9 cellular contexts compared by ENCODE assay signal in the genomic region with DNA sequence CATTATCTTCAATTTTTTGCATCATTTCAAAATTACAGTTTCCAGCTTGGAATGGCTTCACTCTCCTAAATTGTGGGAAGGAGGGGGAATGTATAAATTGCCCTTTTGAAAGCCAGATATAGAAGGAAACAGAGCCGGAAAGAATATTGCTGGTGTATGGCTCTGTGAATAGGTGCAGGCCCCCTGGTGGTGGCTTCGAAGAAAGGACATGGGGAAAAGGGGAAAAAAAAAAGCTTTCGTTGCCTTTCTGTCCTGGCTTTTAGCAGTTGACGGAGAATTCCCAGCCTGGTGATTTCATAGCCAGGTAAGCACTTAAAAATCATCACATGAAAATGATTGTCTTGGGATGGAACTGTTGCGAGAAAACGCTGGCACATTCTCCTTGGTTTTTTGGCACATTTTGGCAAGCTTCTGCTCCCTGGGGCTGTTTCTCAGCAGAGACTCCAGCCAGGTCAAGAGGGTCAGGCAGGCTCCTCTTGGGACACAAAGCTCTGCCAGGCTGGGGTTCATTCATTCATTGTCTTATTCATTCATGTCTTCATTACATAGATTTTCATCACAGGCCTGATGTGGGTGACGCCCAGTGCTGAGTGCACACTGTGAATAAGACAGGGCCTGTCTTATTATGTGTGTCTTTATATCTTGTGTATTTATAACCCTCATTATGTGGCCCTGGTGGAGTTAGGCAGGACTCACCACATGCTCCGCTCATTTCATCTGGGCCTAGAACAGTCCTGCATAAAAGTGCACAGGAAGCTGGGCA.
A peak's percentile ranks its signal among the peaks of the same experiment; 100 is the strongest.
DNase-seq lines count a peak whose midpoint lies in the region; ATAC-seq and TF ChIP-seq lines count a peak whose summit lies in the region.
"Had no signal": no experiment of that assay in that cellular context is flagged by ENCODE, and none has a peak within 500 bp of the region (broad histone marks: within the 10 kb centered on the region; RNA-seq: fewer than 3 reads in every experiment).

No MANE protein-coding gene starts in this region.

- no peak overlapping the region for H3K4me3 Mint-ChIP-seq in CD8-positive, alpha-beta T cell
- H3K4me3 Mint-ChIP-seq in activated naive CD8-positive, alpha-beta T cell treated with anti-CD3 and anti-CD28 coated beads, Interleukin-2, amount 50 U/mL, for 24 hours, result no peak overlapping the region
- H3K4me3 Mint-ChIP-seq: T-helper 1 cell treated with Interleukin-12 subunit alpha and Interleukin-12 subunit beta and Interleukin-4 antibody, amounts not matched to agents 30 μg/mL and 1 μg/mL, for 36 hours had no signal

- H3K36me3 Mint-ChIP-seq in CD8-positive, alpha-beta T cell, result no peaks in the 10 kb centered on the region
- H3K36me3 Mint-ChIP-seq in activated naive CD8-positive, alpha-beta T cell treated with anti-CD3 and anti-CD28 coated beads, Interleukin-2, amount 50 U/mL, for 24 hours (ENCODE audit: low read depth), result no peaks in the 10 kb centered on the region

- POLR2A ChIA-PET in CD8-positive, alpha-beta T cell (lab: Charles Lee), result no interaction called here
- POLR2A ChIA-PET in HCT116 (lab: Charles Lee), result no interaction called here

- RAD21 ChIA-PET in HCT116 (lab: Charles Lee; ENCODE audit: low non-redundant PET in 1 of 2, low total read pairs in 2 of 2, uncharacterized antibody in 2 of 2, unreplicated experiment in 2 of 2), result no interaction called here

- ATAC-seq in CD8-positive, alpha-beta T cell, result no peak
- ATAC-seq in HCT116, result peak; percentile 72; the same call in 1 of the 2 replicates
- ATAC-seq in activated naive CD8-positive, alpha-beta T cell treated with anti-CD3 and anti-CD28 coated beads, Interleukin-2, amount 50 U/mL, for 24 hours, result peak; percentile 44
- ATAC-seq in heart left ventricle, result peak; percentile 55 to 83 (median 74)
- no peak for ATAC-seq in GM18520 (IDR thresholded peaks at IDR 0.05; ENCODE audit: unreplicated experiment)
- no peak for ATAC-seq in GM21619 (IDR thresholded peaks at IDR 0.05; ENCODE audit: unreplicated experiment)

- no peaks in the 10 kb centered on the region for H4K20me1 ChIP-seq in HCT116 (ENCODE audit: insufficient read depth)

- peak in 4 of 7 experiments; percentile 6 to 37 (median 16) for DNase-seq in CD8-positive, alpha-beta T cell
- DNase-seq in HCT116 (ENCODE audit: low read depth, low spot score), result peak; percentile 42
- peak; percentile 48 for DNase-seq in NCI-H774 (lab: John Stamatoyannopoulos, UW)
- peak; percentile 45 for DNase-seq in activated naive CD8-positive, alpha-beta T cell treated with anti-CD3 and anti-CD28 coated beads, Interleukin-2, amount 50 U/mL, for 24 hours
- DNase-seq in heart left ventricle, result peak in 4 of 5 donors; percentile 40 to 51 (median 50)
- DNase-seq in prostate gland (ENCODE audit: low spot score), result peak; percentile 19

- no TSS peak for BruUV-seq in HCT116 (replicated peaks; lab: Mats Ljungman, UMichigan)

- peak overlapping the region; percentile 93 for H2AFZ ChIP-seq in HCT116 (ENCODE audit: low read depth, low read length, poor library complexity, severe bottlenecking)

- peak; percentile 83 for TF ChIP-seq CTCF in CD8-positive, alpha-beta T cell (IDR thresholded peaks at IDR 0.05)
- TF ChIP-seq CTCF in HCT116 (IDR thresholded peaks at IDR 0.05 in 2 of 3, conservative IDR thresholded peaks at IDR 0.05 in 1 of 3; ENCODE audit: borderline replicate concordance in 1 of 3, insufficient read depth in 1 of 3, low read depth in 2 of 3, low read length in 2 of 3) (peak; percentile 66 to 89 (median 83); a peak in 5 of 6 replicates), heart left ventricle (IDR thresholded peaks at IDR 0.05) (peak; percentile 65 to 89 (median 80)), prostate gland (IDR thresholded peaks at IDR 0.05) (peak; percentile 67 to 77 (median 72))

- peak overlapping the region; percentile 64 for H3K4me2 ChIP-seq in HCT116 (ENCODE audit: low read length)

- H3K9me3 ChIP-seq in CD8-positive, alpha-beta T cell (ENCODE audit: low read length), result no peaks in the 10 kb centered on the region
- H3K9me3 ChIP-seq in HCT116 (ENCODE audit: control insufficient read depth in 1 of 2, insufficient read depth in 1 of 2, low read depth in 1 of 2, low read length in 2 of 2), result no peaks in the 10 kb centered on the region
- H3K9me3 ChIP-seq in heart left ventricle, result no peaks in the 10 kb centered on the region
- H3K9me3 ChIP-seq in prostate gland, result no peaks in the 10 kb centered on the region

- H3K36me3 ChIP-seq in CD8-positive, alpha-beta T cell (ENCODE audit: insufficient read depth, low read length), result no peaks in the 10 kb centered on the region
- no peaks in the 10 kb centered on the region for H3K36me3 ChIP-seq in HCT116 (ENCODE audit: control insufficient read depth in 1 of 2, insufficient read depth in 2 of 2, low read length in 2 of 2)
- H3K36me3 ChIP-seq in heart left ventricle, result peaks cover 0 to 48% (median 34%) of the 10 kb centered on the region in 9 donors
- no peaks in the 10 kb centered on the region for H3K36me3 ChIP-seq in prostate gland

- no peaks in the 10 kb centered on the region for H3K79me2 ChIP-seq in HCT116 (ENCODE audit: insufficient read depth, low read length)

- no peak overlapping the region for H3K27ac Mint-ChIP-seq in CD8-positive, alpha-beta T cell
- H3K27ac Mint-ChIP-seq in activated naive CD8-positive, alpha-beta T cell treated with anti-CD3 and anti-CD28 coated beads, Interleukin-2, amount 50 U/mL, for 24 hours, result no peak overlapping the region
- H3K27ac Mint-ChIP-seq: T-helper 1 cell treated with Interleukin-12 subunit alpha and Interleukin-12 subunit beta and Interleukin-4 antibody, amounts not matched to agents 30 μg/mL and 1 μg/mL, for 36 hours had no signal

- H3K4me3 ChIP-seq in CD8-positive, alpha-beta T cell (ENCODE audit: low read depth, low read length), result no peak overlapping the region
- H3K4me3 ChIP-seq in HCT116 (replicated peaks in 1 of 2; ENCODE audit: low read depth in 1 of 2, low read length in 2 of 2) (peak overlapping the region in 1 of 2 experiments; percentile 27; a peak in 1 of 4 replicates), heart left ventricle (no peak overlapping the region), prostate gland (no peak overlapping the region)

- 0 out of 2 replicates have a peak overlapping the region, but pooled peaks have one; percentile 2 for H3K9ac ChIP-seq in HCT116 (ENCODE audit: low read length)

- no peaks in the 10 kb centered on the region for H3K9me3 Mint-ChIP-seq in CD8-positive, alpha-beta T cell
- no peaks in the 10 kb centered on the region for H3K9me3 Mint-ChIP-seq in activated naive CD8-positive, alpha-beta T cell treated with anti-CD3 and anti-CD28 coated beads, Interleukin-2, amount 50 U/mL, for 24 hours
- H3K9me3 Mint-ChIP-seq: T-helper 1 cell treated with Interleukin-12 subunit alpha and Interleukin-12 subunit beta and Interleukin-4 antibody, amounts not matched to agents 30 μg/mL and 1 μg/mL, for 36 hours had no signal

- peak; percentile 57; the same call in 1 of the 2 replicates for TF ChIP-seq RAD21 in HCT116 (IDR thresholded peaks at IDR 0.05; ENCODE audit: low read depth)

- H3K4me1 ChIP-seq in CD8-positive, alpha-beta T cell (ENCODE audit: insufficient read depth, low read length), result no peaks in the 10 kb centered on the region
- H3K4me1 ChIP-seq in HCT116 (ENCODE audit: control insufficient read depth in 1 of 2, insufficient read depth in 2 of 2, low read length in 2 of 2) (peaks cover 11 to 37% of the 10 kb centered on the region in 2 experiments), heart left ventricle (peaks cover 0 to 19% (median 12%) of the 10 kb centered on the region in 12 donors), prostate gland (replicated peaks) (no peaks in the 10 kb centered on the region)

- no peaks in the 10 kb centered on the region for H3K9me2 ChIP-seq in HCT116 (ENCODE audit: insufficient read depth)

- 32 to 38% (median 34%) methylated on average over 8 of the region's 8 CpGs for WGBS in heart left ventricle, 4 donors
- 25% methylated on average over 8 of the region's 8 CpGs for WGBS in prostate gland

- CTCF ChIA-PET in CD8-positive, alpha-beta T cell (lab: Charles Lee), result interaction anchor here (0.6 to 4.1 kb wide), 21 partner anchors 8 to 660 kb away, joined by 3 to 37 read pairs (median 4); no protein-coding TSS in a partner anchor
- CTCF ChIA-PET in HCT116 (lab: Charles Lee), result interaction anchor here (0.6 to 2.5 kb wide), 27 partner anchors 8 to 1647 kb away, joined by 3 to 17 read pairs (median 3); no protein-coding TSS in a partner anchor

- H3K27ac ChIP-seq in CD8-positive, alpha-beta T cell (ENCODE audit: low read depth, low read length), result no peak overlapping the region
- H3K27ac ChIP-seq in HCT116 (ENCODE audit: low read depth, low read length) (no peak overlapping the region), heart left ventricle (peak overlapping the region in 7 of 12 donors; percentile 2 to 57 (median 30)), prostate gland (peak overlapping the region in 1 of 2 donors; percentile 40)

- H3K4me1 Mint-ChIP-seq in CD8-positive, alpha-beta T cell (ENCODE audit: low read depth), result peaks cover 10% of the 10 kb centered on the region
- peaks cover 2% of the 10 kb centered on the region for H3K4me1 Mint-ChIP-seq in activated naive CD8-positive, alpha-beta T cell treated with anti-CD3 and anti-CD28 coated beads, Interleukin-2, amount 50 U/mL, for 24 hours

- peaks cover 2% of the 10 kb centered on the region for H3K27me3 Mint-ChIP-seq in CD8-positive, alpha-beta T cell (ENCODE audit: low read depth)
- no peaks in the 10 kb centered on the region for H3K27me3 Mint-ChIP-seq in activated naive CD8-positive, alpha-beta T cell treated with anti-CD3 and anti-CD28 coated beads, Interleukin-2, amount 50 U/mL, for 24 hours

- intact Hi-C loops in CD8-positive, alpha-beta T cell (cut with DNase I, micrococcal nuclease), result loop anchor here in 1 of 2 experiments (5.0 kb wide), 1 partner anchor 870 kb away; no protein-coding TSS in a partner anchor
- intact Hi-C loops in HCT116 (cut with micrococcal nuclease), result loop anchor here (5.0 kb wide), 1 partner anchor 350 kb away; a partner anchor contains a TSS
- intact Hi-C loops in heart left ventricle (cut with DNase I), result loop anchor here in 3 of 10 donors (2.0 to 5.0 kb wide), 2 partner anchors 350 to 352 kb away; a partner anchor contains a TSS
- intact Hi-C loops in prostate gland (cut with DNase I), result loop anchor here (5.0 kb wide), 1 partner anchor 350 kb away; a partner anchor contains a TSS

- TF ChIP-seq POLR2A in HCT116 (IDR thresholded peaks at IDR 0.05; ENCODE audit: borderline replicate concordance, extremely low read depth, insufficient read depth, insufficient read length), result no peak
- no peak for TF ChIP-seq POLR2A in heart left ventricle (IDR thresholded peaks at IDR 0.05)
- TF ChIP-seq POLR2A in prostate gland (IDR thresholded peaks at IDR 0.05), result no peak

- no peaks in the 10 kb centered on the region for H3K27me3 ChIP-seq in CD8-positive, alpha-beta T cell (ENCODE audit: insufficient read depth, low read length)
- H3K27me3 ChIP-seq in HCT116 (ENCODE audit: insufficient read depth, low read length) (no peaks in the 10 kb centered on the region), heart left ventricle (no peaks in the 10 kb centered on the region), prostate gland (replicated peaks; ENCODE audit: insufficient read depth) (no peaks in the 10 kb centered on the region)

TF ChIP-seq in HCT116, 20 proteins besides CTCF, POLR2A, EP300 and RAD21 (continues in another document):
- no peak for TF ChIP-seq EZH2 (IDR thresholded peaks at IDR 0.05)
- TF ChIP-seq ZNF274 (IDR thresholded peaks at IDR 0.05; ENCODE audit: low read depth, low read length), result no peak
- TF ChIP-seq CBX3 (IDR thresholded peaks at IDR 0.05; ENCODE audit: low read depth), result no peak

Comparison
In these comparisons a context has a peak if more than half of its experiments do, and no peak if none do; other contexts are left out.
1. ATAC-seq: peak in HCT116 (single experiment), activated naive CD8-positive, alpha-beta T cell treated with anti-CD3 and anti-CD28 coated beads, Interleukin-2, amount 50 U/mL, for 24 hours (single experiment) and heart left ventricle (4 of 4); none in CD8-positive, alpha-beta T cell (single experiment), GM18520 (single experiment) and GM21619 (single experiment).
2. H3K27ac ChIP-seq: peak in heart left ventricle (7 of 12); none in CD8-positive, alpha-beta T cell (single experiment) and HCT116 (single experiment).
3. Peak in every context shown above with its lines, with median percentiles within 50 percentile points of each other: DNase-seq and CTCF ChIP-seq.